In genomic region chr2:154875999-154876398, GRCh38 we compare ENCODE assay signal across 8 cellular contexts.
"Had no signal": no experiment of that assay in that cellular context is flagged by ENCODE, and none has a peak within 500 bp of the region (broad histone marks: within the 10 kb centered on the region; RNA-seq: fewer than 3 reads in every experiment).

No MANE protein-coding gene starts in this region.

- H3K4me1 ChIP-seq: HAP-1 had no signal

- DNase-seq: GOT3, H7, HFFc6, IMR-90, KG1 had no signal

- H3K36me3 ChIP-seq: HAP-1 had no signal

- H3K9me3 ChIP-seq: HAP-1 had no signal

- H3K4me3 Mint-ChIP-seq: HFFc6 had no signal

- H3K27ac Mint-ChIP-seq: HFFc6 had no signal

- ATAC-seq: HCT116, K562 had no signal

- H3K4me3 ChIP-seq: HAP-1, K562 had no signal
